ENCODE assay signal across 16 cellular contexts in the genomic region with DNA sequence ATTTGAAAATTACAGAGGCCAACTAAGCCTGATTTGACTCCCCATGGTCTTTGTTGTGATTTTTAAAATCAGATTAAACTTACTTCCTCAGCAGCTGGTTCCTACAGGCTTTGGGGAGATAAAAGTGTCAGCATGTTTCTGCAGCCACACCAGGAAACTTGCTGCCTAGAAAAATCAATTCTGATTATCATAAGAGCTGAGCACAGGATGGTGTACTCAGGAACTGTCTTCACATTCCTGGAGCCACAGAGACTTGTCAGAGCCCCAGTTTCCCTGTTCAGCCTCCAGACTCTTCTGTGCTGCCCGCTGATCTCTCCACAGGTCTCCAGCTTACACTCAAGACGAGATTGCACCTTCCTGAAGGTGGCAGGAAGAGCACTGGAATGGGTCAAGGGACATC. TPM values are rescaled to one million over a fixed set of nuclear protein-coding genes. Genes with fewer than 3 reads are reported as not detected.
DNase-seq lines count a peak whose midpoint lies in the region; ATAC-seq and TF ChIP-seq lines count a peak whose summit lies in the region.
"Had no signal": no experiment of that assay in that cellular context is flagged by ENCODE, and none has a peak within 500 bp of the region (broad histone marks: within the 10 kb centered on the region; RNA-seq: fewer than 3 reads in every experiment).

No MANE protein-coding gene starts in this region.

- no peaks in the 10 kb centered on the region for H3K4me1 Mint-ChIP-seq in stimulated activated memory B cell treated with anti-CD40 and anti-IgM and Interleukin-4, amounts not matched to agents 10 μg/mL and 1 μg/mL and 100 μg/mL, for 72 hours

- no peak overlapping the region for H3K4me3 Mint-ChIP-seq in stimulated activated memory B cell treated with anti-CD40 and anti-IgM and Interleukin-4, amounts not matched to agents 10 μg/mL and 1 μg/mL and 100 μg/mL, for 72 hours

- POLR2A ChIA-PET in A673 (lab: Charles Lee; ENCODE audit: low non-redundant PET) (interaction anchor here (0.6 kb wide), 1 partner anchor 107 kb away, joined by 3 read pairs; no protein-coding TSS in a partner anchor), IMR-90 (lab: Charles Lee; ENCODE audit: unreplicated experiment) (no interaction called here)

- peaks cover 46% of the 10 kb centered on the region for H3K4me1 ChIP-seq in A673 (ENCODE audit: insufficient read depth, low read length, poor library complexity, severe bottlenecking)
- peaks cover 20% of the 10 kb centered on the region for H3K4me1 ChIP-seq in IMR-90 (ENCODE audit: control insufficient read depth, insufficient read depth, low read length)

- peaks cover 13% of the 10 kb centered on the region for H3K9me1 ChIP-seq in IMR-90 (ENCODE audit: insufficient read depth, low read length)

- peak overlapping the region; percentile 61; the same call in 1 of the 2 replicates for H4K5ac ChIP-seq in IMR-90 (ENCODE audit: low read depth, low read length)

- H3K9me3 Mint-ChIP-seq in stimulated activated memory B cell treated with anti-CD40 and anti-IgM and Interleukin-4, amounts not matched to agents 10 μg/mL and 1 μg/mL and 100 μg/mL, for 72 hours: no peaks in the 10 kb centered on the region

- no peak overlapping the region for H3K23ac ChIP-seq in IMR-90 (ENCODE audit: low read depth, low read length)

- no peak overlapping the region for H2BK15ac ChIP-seq in IMR-90 (ENCODE audit: low read depth, low read length)

- no peak overlapping the region for H3K14ac ChIP-seq in IMR-90 (replicated peaks; ENCODE audit: low read depth, low read length)

- no peak overlapping the region for H3K4me3 ChIP-seq in A673 (ENCODE audit: low read depth, low read length, poor library complexity, severe bottlenecking)
- no peak overlapping the region for H3K4me3 ChIP-seq in IMR-90 (ENCODE audit: insufficient read depth, low read depth, low read length)
- no peak overlapping the region for H3K4me3 ChIP-seq in fibroblast of villous mesenchyme (ENCODE audit: low read depth, low read length)
- H3K4me3 ChIP-seq: A549, GM12878 had no signal

- ATAC-seq in IMR-90 (ENCODE audit: low read depth): no peak
- no peak for ATAC-seq in stimulated activated memory B cell treated with anti-CD40 and anti-IgM and Interleukin-4, amounts not matched to agents 10 μg/mL and 1 μg/mL and 100 μg/mL, for 72 hours
- ATAC-seq: A549, GM12878, HCT116 had no signal

- H2BK5ac ChIP-seq in IMR-90 (ENCODE audit: low read depth, low read length, poor library complexity, severe bottlenecking): peak overlapping the region; percentile 2

- peaks cover 13% of the 10 kb centered on the region for H3K27me3 Mint-ChIP-seq in stimulated activated memory B cell treated with anti-CD40 and anti-IgM and Interleukin-4, amounts not matched to agents 10 μg/mL and 1 μg/mL and 100 μg/mL, for 72 hours

- CTCF ChIA-PET in A673 (lab: Charles Lee) (no interaction called here), IMR-90 (lab: Yijun Ruan, JAX) (no interaction called here)

- H4K91ac ChIP-seq in IMR-90 (ENCODE audit: insufficient read depth, low read depth, low read length): no peak overlapping the region; the same call in 1 of the 2 replicates

- no peak for TF ChIP-seq POLR2A in IMR-90 (IDR thresholded peaks at IDR 0.05; ENCODE audit: low read depth, low read length)

- H3K4ac ChIP-seq in IMR-90 (ENCODE audit: low read depth, low read length): 0 out of 2 replicates have a peak overlapping the region, but pooled peaks have one; percentile 22

- H3K4me2 ChIP-seq in IMR-90 (ENCODE audit: low read depth, low read length): no peak overlapping the region
- H3K4me2 ChIP-seq: A549 had no signal

- in situ Hi-C loops in IMR-90 (cut with MboI; ENCODE audit: low sequenced_read_pairs): no loop called here

- peaks cover 54 to 78% of the 10 kb centered on the region in 2 experiments for H3K79me1 ChIP-seq in IMR-90 (ENCODE audit: low read depth in 1 of 2, low read length in 2 of 2)

- 0 out of 2 replicates have a peak overlapping the region, but pooled peaks have one; percentile 41 for H2AK5ac ChIP-seq in IMR-90 (ENCODE audit: low read depth, low read length)

- no peak overlapping the region for H3K9ac ChIP-seq in IMR-90 (ENCODE audit: low read depth, low read length)

- H3K27me3 ChIP-seq in A673 (replicated peaks; ENCODE audit: insufficient read depth, low read depth, low read length, poor library complexity): no peaks in the 10 kb centered on the region
- no peaks in the 10 kb centered on the region for H3K27me3 ChIP-seq in IMR-90 (ENCODE audit: control insufficient read depth, insufficient read depth, low read length)

- peak overlapping the region in 1 of 2 experiments; percentile 4; a peak in 1 of 4 replicates for H4K8ac ChIP-seq in IMR-90 (ENCODE audit: low read depth in 2 of 2, low read length in 2 of 2)

- H2AK9ac ChIP-seq in IMR-90 (replicated peaks; ENCODE audit: low read depth, low read length, poor library complexity): no peak overlapping the region

- H4K20me1 ChIP-seq in IMR-90 (ENCODE audit: insufficient read depth, low read length): no peaks in the 10 kb centered on the region

- BruUV-seq in A673 (replicated peaks; lab: Mats Ljungman, UMichigan): no TSS peak
- BruUV-seq in IMR-90 (replicated peaks; lab: Mats Ljungman, UMichigan): no TSS peak

- no peak for TF ChIP-seq RAD21 in IMR-90 (IDR thresholded peaks at IDR 0.05; ENCODE audit: low read length)

- H3K27ac ChIP-seq in A673 (ENCODE audit: low read depth, low read length, poor library complexity, severe bottlenecking): peak overlapping the region; percentile 83
- H3K27ac ChIP-seq in IMR-90 (ENCODE audit: insufficient read depth, low read length): no peak overlapping the region

- H3K9me3 ChIP-seq in A673 (ENCODE audit: low read depth, low read length, poor library complexity, severe bottlenecking) (no peaks in the 10 kb centered on the region), IMR-90 (ENCODE audit: control insufficient read depth, insufficient read depth, low read length) (peaks cover 2% of the 10 kb centered on the region; the same call in 1 of the 2 replicates)
- H3K9me3 ChIP-seq: A549 had no signal

- H3K27ac Mint-ChIP-seq in stimulated activated memory B cell treated with anti-CD40 and anti-IgM and Interleukin-4, amounts not matched to agents 10 μg/mL and 1 μg/mL and 100 μg/mL, for 72 hours: no peak overlapping the region

- TF ChIP-seq CTCF in A673 (conservative IDR thresholded peaks at IDR 0.05; ENCODE audit: low read depth, low read length): no peak
- no peak for TF ChIP-seq CTCF in IMR-90 (conservative IDR thresholded peaks at IDR 0.05; ENCODE audit: low read depth, low read length)
- no peak for TF ChIP-seq CTCF in fibroblast of villous mesenchyme (IDR thresholded peaks at IDR 0.05; ENCODE audit: insufficient read depth, low read depth, low read length)

- H3K36me3 Mint-ChIP-seq in stimulated activated memory B cell treated with anti-CD40 and anti-IgM and Interleukin-4, amounts not matched to agents 10 μg/mL and 1 μg/mL and 100 μg/mL, for 72 hours: no peaks in the 10 kb centered on the region

- H2BK120ac ChIP-seq in IMR-90 (ENCODE audit: low read depth, low read length): no peak overlapping the region

- H3K36me3 ChIP-seq in A673 (ENCODE audit: insufficient read depth, low read length, poor library complexity, severe bottlenecking) (peaks cover 11% of the 10 kb centered on the region), IMR-90 (ENCODE audit: control insufficient read depth, insufficient read depth, low read length) (peaks cover 10% of the 10 kb centered on the region)

- no peak overlapping the region for H2BK20ac ChIP-seq in IMR-90 (ENCODE audit: low read depth, low read length)

- no peak overlapping the region for H3K56ac ChIP-seq in IMR-90 (ENCODE audit: extremely low read depth, insufficient read depth, low read length)

- dilution Hi-C loops in IMR-90 (cut with HindIII; ENCODE audit: low sequenced_read_pairs, unreplicated experiment): no loop called here

- WGBS in IMR-90 (ENCODE audit: extremely low coverage in 2 of 2, insufficient read length in 1 of 2), 2 experiments: no CpG with 5 or more reads among the region's 2 CpGs

- no peak overlapping the region for H2AFZ ChIP-seq in IMR-90 (replicated peaks; ENCODE audit: low read length, poor library complexity)

- intact Hi-C loops in A673 (cut with micrococcal nuclease; ENCODE audit: unreplicated experiment) (no loop called here), IMR-90 (cut with micrococcal nuclease) (no loop called here)

- no peak overlapping the region for H3K18ac ChIP-seq in IMR-90 (ENCODE audit: low read depth, low read length)

- DNase-seq in A673 (ENCODE audit: low spot score) (peak; percentile 79), IMR-90 (no peak), SK-N-DZ (ENCODE audit: low spot score) (peak; percentile 11), fibroblast of villous mesenchyme (ENCODE audit: low read depth) (peak; percentile 21), NCI-H2227 (lab: John Stamatoyannopoulos, UW; ENCODE audit: unreplicated experiment) (no peak), DMS53 treated with DMSO at 0.1 percent for 48 hours (lab: John Stamatoyannopoulos, UW; ENCODE audit: unreplicated experiment) (no peak)
- DNase-seq: C1 segment of cervical spinal cord, GDM1, NCI-H1048, NCI-H1694 treated with DMSO at 0.1 percent for 48 hours, NCI-H2171, SIG-M5 had no signal

TF ChIP-seq in IMR-90, 13 proteins besides CTCF, POLR2A, EP300 and RAD21:
- no peak for TF ChIP-seq CEBPB (IDR thresholded peaks at IDR 0.05; ENCODE audit: low read depth, low read length)
- TF ChIP-seq CHD1 (IDR thresholded peaks at IDR 0.05; ENCODE audit: low read depth, low read length): no peak

RNA-seq across cellular contexts. Expression of a gene that starts 23.9 kb away (rescaled TPM):
- 25.5 and 27.2 TPM in 2 replicates for total RNA-seq in A673 (2021)
- 78.5 and 91.9 TPM in 2 replicates for total RNA-seq in IMR-90 (2012; rRNA removed)
- polyA plus RNA-seq in IMR-90 (2012; rRNA removed): 31.4 and 33.6 TPM in 2 replicates
- polyA plus RNA-seq in IMR-90 (2012; cell fraction: cytosol; rRNA removed): 10.6 and 11.3 TPM in 2 replicates
- 6.3 and 19.7 TPM in 2 replicates for polyA plus RNA-seq in IMR-90 (2012; cell fraction: nucleus; rRNA removed; ENCODE audit: low replicate concordance)
- 3.5 and 3.7 TPM in 2 replicates for polyA plus RNA-seq in SK-N-DZ (2014; cell fraction: cytosol; rRNA removed)
- 3.0 and 4.5 TPM in 2 replicates for polyA plus RNA-seq in SK-N-DZ (2014; cell fraction: nucleus; rRNA removed)
- total RNA-seq in fibroblast of villous mesenchyme: 58.9 and 77.3 TPM in 2 replicates

Comparison
In these comparisons a context has a peak if more than half of its experiments do, and no peak if none do; other contexts are left out.
1. DNase-seq: peak in A673 (single experiment), SK-N-DZ (single experiment) and fibroblast of villous mesenchyme (single experiment); none in IMR-90 (single experiment), NCI-H2227 (single experiment) and DMS53 treated with DMSO at 0.1 percent for 48 hours (single experiment).